Comparison of ENCODE assay signal across 1 cellular context in the genomic region with DNA sequence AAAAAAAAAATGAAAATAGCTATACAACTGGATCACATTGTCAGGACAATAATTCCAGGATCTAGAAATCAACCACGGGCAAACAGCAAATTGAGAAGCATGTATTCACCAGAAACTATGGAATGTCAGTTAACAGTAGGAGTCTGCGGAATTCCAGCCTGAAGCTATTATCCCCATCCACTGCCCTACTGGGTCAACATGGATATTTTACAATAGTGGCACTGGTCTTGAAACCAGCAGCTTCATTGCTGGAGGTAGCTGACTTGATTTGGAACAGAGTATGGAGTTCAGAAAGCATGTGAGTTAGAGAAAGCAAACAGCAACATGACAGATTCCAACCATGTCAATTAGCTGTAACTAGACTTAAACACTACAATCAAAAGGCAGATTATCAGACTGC.
TF ChIP-seq lines count a peak whose summit lies in the region.

No MANE protein-coding gene starts in this region.

TF ChIP-seq in H1, 55 proteins besides CTCF, POLR2A, EP300 and RAD21:
- TF ChIP-seq TBP (IDR thresholded peaks at IDR 0.05; ENCODE audit: low read depth, low read length) = no peak
- no peak for TF ChIP-seq GABPA (IDR thresholded peaks at IDR 0.05; ENCODE audit: borderline replicate concordance, insufficient read depth, low read length)
- no peak for TF ChIP-seq ZNF274 (IDR thresholded peaks at IDR 0.05; ENCODE audit: borderline replicate concordance, extremely low read depth, low read length)
- no peak for TF ChIP-seq RXRA (IDR thresholded peaks at IDR 0.05; ENCODE audit: insufficient read depth, low read depth, low read length)
- TF ChIP-seq BRCA1 (IDR thresholded peaks at IDR 0.05; ENCODE audit: low read depth, low read length) = no peak
- no peak for TF ChIP-seq HDAC2 (IDR thresholded peaks at IDR 0.05; ENCODE audit: borderline replicate concordance in 1 of 2, low read depth in 2 of 2, low read length in 2 of 2)
- TF ChIP-seq SIX5 (IDR thresholded peaks at IDR 0.05; ENCODE audit: low read depth, low read length) = no peak
- TF ChIP-seq, protein P1, sequence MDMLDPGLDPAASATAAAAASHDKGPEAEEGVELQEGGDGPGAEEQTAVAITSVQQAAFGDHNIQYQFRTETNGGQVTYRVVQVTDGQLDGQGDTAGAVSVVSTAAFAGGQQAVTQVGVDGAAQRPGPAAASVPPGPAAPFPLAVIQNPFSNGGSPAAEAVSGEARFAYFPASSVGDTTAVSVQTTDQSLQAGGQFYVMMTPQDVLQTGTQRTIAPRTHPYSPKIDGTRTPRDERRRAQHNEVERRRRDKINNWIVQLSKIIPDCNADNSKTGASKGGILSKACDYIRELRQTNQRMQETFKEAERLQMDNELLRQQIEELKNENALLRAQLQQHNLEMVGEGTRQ (IDR thresholded peaks at IDR 0.05; ENCODE audit: low read length) = no peak
TF ChIP-seq in H1: peak in this region for 0.
